18 cellular contexts compared by ENCODE assay signal in genomic region chr12:70110085-70110484, GRCh38.
DNase-seq lines count a peak whose midpoint lies in the region; ATAC-seq, FAIRE-seq and TF ChIP-seq lines count a peak whose summit lies in the region.
"Had no signal": no experiment of that assay in that cellular context is flagged by ENCODE, and none has a peak within 500 bp of the region (broad histone marks: within the 10 kb centered on the region; RNA-seq: fewer than 3 reads in every experiment).

No MANE protein-coding gene starts in this region.

- H3K9me3 Mint-ChIP-seq in natural killer cell: peaks cover 8 to 12% of the 10 kb centered on the region in 2 donors

- TF ChIP-seq CTCF in natural killer cell (IDR thresholded peaks at IDR 0.05): no peak

- H3K27ac Mint-ChIP-seq in natural killer cell: no peak overlapping the region
- H3K27ac Mint-ChIP-seq: CD4-positive, alpha-beta T cell had no signal

- FAIRE-seq in islet of Langerhans (lab: Jason Lieb, UNC): peak; percentile 58
- FAIRE-seq: A549, GM12878 had no signal

- in situ Hi-C loops in Caki2 (cut with HindIII; ENCODE audit: low pct_unique_long_range_greater_than_20kb, low sequenced_read_pairs): no loop called here

- intact Hi-C loops in natural killer cell (cut with micrococcal nuclease): no loop called here

- ATAC-seq in natural killer cell: no peak
- ATAC-seq: A549, GM12878, HCT116 had no signal

- no peak overlapping the region for H3K4me3 Mint-ChIP-seq in natural killer cell
- H3K4me3 Mint-ChIP-seq: CD4-positive, alpha-beta T cell had no signal

- H3K27me3 Mint-ChIP-seq in natural killer cell (ENCODE audit: low read depth in 2 of 2): peaks cover 4 to 31% of the 10 kb centered on the region in 2 donors
- H3K27me3 Mint-ChIP-seq: CD4-positive, alpha-beta T cell had no signal

- peaks cover 24% of the 10 kb centered on the region for H3K36me3 Mint-ChIP-seq in natural killer cell

- no peaks in the 10 kb centered on the region for H3K4me1 Mint-ChIP-seq in natural killer cell

- DNase-seq in DMS 273 (lab: John Stamatoyannopoulos, UW; ENCODE audit: unreplicated experiment): peak; percentile 8
- no peak for DNase-seq in DMS 273 treated with DMSO at 0.1 percent for 48 hours (lab: John Stamatoyannopoulos, UW)
- peak; percentile 13 for DNase-seq in Caki2 (ENCODE audit: low read depth)
- DNase-seq in OCI-M1 (lab: John Stamatoyannopoulos, UW): peak; percentile 16
- DNase-seq in SIG-M5 (lab: John Stamatoyannopoulos, UW): no peak
- DNase-seq in natural killer cell: no peak
- DNase-seq: AML-193; Caco-2; CD4-positive, alpha-beta T cell; DMS53; DND-41; EL; GOT3; H7 had no signal

Comparison
In these comparisons a context has a peak if more than half of its experiments do, and no peak if none do; other contexts are left out.
1. DNase-seq: peak in DMS 273 (single experiment), Caki2 (single experiment) and OCI-M1 (single experiment); none in DMS 273 treated with DMSO at 0.1 percent for 48 hours (single experiment), SIG-M5 (single experiment) and natural killer cell (single experiment).